Comparison of ENCODE assay signal across 21 cellular contexts in genomic region chr3:72182206-72182605, GRCh38.
"Had no signal": no experiment of that assay in that cellular context is flagged by ENCODE, and none has a peak within 500 bp of the region (broad histone marks: within the 10 kb centered on the region; RNA-seq: fewer than 3 reads in every experiment).

No MANE protein-coding gene starts in this region.

- H3K36me3 ChIP-seq: ascending aorta, gastrocnemius medialis, heart left ventricle, lower lobe of right lung, pancreas, stomach had no signal

- DNase-seq: activated CD4-positive, CD25-positive, alpha-beta regulatory T cell treated with anti-CD3 and anti-CD28 coated beads, Interleukin-2, amount 50 U/mL, for 72 hours; activated naive CD4-positive, alpha-beta T cell treated with Interleukin-2 at 50 U/mL for 16 hours; activated naive CD8-positive, alpha-beta T cell treated with anti-CD3 and anti-CD28 coated beads, Interleukin-2, amount 50 U/mL, for 24 hours; activated T-cell treated with anti-CD3 and anti-CD28 coated beads for 4 hours; endodermal cell; erythroblast; gastrocnemius medialis; heart left ventricle; immature natural killer cell; left cardiac atrium; lower lobe of right lung; midbrain; pancreas; stimulated activated CD4-positive, alpha-beta T cell treated with anti-CD3 and anti-CD28 coated beads, Interleukin-12 subunit alpha, Interleukin-12 subunit beta, amount 100 ng/mL, for 4 hours; stimulated activated CD4-positive, alpha-beta T cell treated with anti-CD3 and anti-CD28 coated beads, Interleukin-2, amount 100 ng/mL, for 24 hours; stomach had no signal

- H3K27ac ChIP-seq: ascending aorta, gastrocnemius medialis, heart left ventricle, lower lobe of right lung, pancreas, stomach had no signal

- H3K4me3 ChIP-seq: ascending aorta, gastrocnemius medialis, heart left ventricle, lower lobe of right lung, pancreas, stomach had no signal

- H3K4me3 Mint-ChIP-seq: activated naive CD8-positive, alpha-beta T cell treated with anti-CD3 and anti-CD28 coated beads, Interleukin-2, amount 50 U/mL, for 24 hours; activated T-helper 17 cell treated with anti-CD3 and anti-CD28 coated beads, Interleukin-2, amount 50 U/mL, for 72 hours; endodermal cell; immature natural killer cell; neural crest cell had no signal

- FAIRE-seq: bronchial epithelial cell, pancreas, urothelium cell line had no signal

- H3K27me3 ChIP-seq: ascending aorta, pancreas had no signal

- H3K27ac Mint-ChIP-seq: activated naive CD8-positive, alpha-beta T cell treated with anti-CD3 and anti-CD28 coated beads, Interleukin-2, amount 50 U/mL, for 24 hours; activated T-helper 17 cell treated with anti-CD3 and anti-CD28 coated beads, Interleukin-2, amount 50 U/mL, for 72 hours; endodermal cell; immature natural killer cell had no signal

- H3K36me3 Mint-ChIP-seq: immature natural killer cell had no signal

- H3K4me1 ChIP-seq: pancreas had no signal

- ATAC-seq: activated naive CD8-positive, alpha-beta T cell treated with anti-CD3 and anti-CD28 coated beads, Interleukin-2, amount 50 U/mL, for 24 hours; activated T-helper 17 cell treated with anti-CD3 and anti-CD28 coated beads, Interleukin-2, amount 50 U/mL, for 72 hours; gastrocnemius medialis; left cardiac atrium; lower lobe of right lung had no signal

- H3K9me3 Mint-ChIP-seq: activated naive CD8-positive, alpha-beta T cell treated with anti-CD3 and anti-CD28 coated beads, Interleukin-2, amount 50 U/mL, for 24 hours; activated T-helper 17 cell treated with anti-CD3 and anti-CD28 coated beads, Interleukin-2, amount 50 U/mL, for 72 hours; endodermal cell; immature natural killer cell; neural crest cell had no signal

- H3K9me3 ChIP-seq: ascending aorta, gastrocnemius medialis, lower lobe of right lung, pancreas, stomach had no signal
